ENCODE assay signal across 14 cellular contexts in genomic region chr10:69819713-69820506, GRCh38. TPM values are rescaled to one million over a fixed set of nuclear protein-coding genes. Genes with fewer than 3 reads are reported as not detected.
A peak's percentile ranks its signal among the peaks of the same experiment; 100 is the strongest.
DNase-seq lines count a peak whose midpoint lies in the region; ATAC-seq and TF ChIP-seq lines count a peak whose summit lies in the region.
"Had no signal": no experiment of that assay in that cellular context is flagged by ENCODE, and none has a peak within 500 bp of the region (broad histone marks: within the 10 kb centered on the region; RNA-seq: fewer than 3 reads in every experiment).

No MANE protein-coding gene starts in this region.

- H3K9me3 Mint-ChIP-seq in stimulated activated memory B cell treated with anti-CD40 and anti-IgM and Interleukin-4, amounts not matched to agents 10 μg/mL and 1 μg/mL and 100 μg/mL, for 72 hours = peaks cover 11% of the 10 kb centered on the region
- peaks cover 0 to 3% (median 2%) of the 10 kb centered on the region in 8 donors for H3K9me3 Mint-ChIP-seq in CD4-positive, alpha-beta memory T cell
- H3K9me3 Mint-ChIP-seq in glutamatergic neuron (ENCODE audit: unreplicated experiment) = peaks cover 10% of the 10 kb centered on the region
- H3K9me3 Mint-ChIP-seq: CD8-positive, alpha-beta memory T cell had no signal

- no peak overlapping the region for H3K4me3 Mint-ChIP-seq in stimulated activated memory B cell treated with anti-CD40 and anti-IgM and Interleukin-4, amounts not matched to agents 10 μg/mL and 1 μg/mL and 100 μg/mL, for 72 hours
- no peak overlapping the region for H3K4me3 Mint-ChIP-seq in CD4-positive, alpha-beta memory T cell
- no peak overlapping the region for H3K4me3 Mint-ChIP-seq in glutamatergic neuron (ENCODE audit: unreplicated experiment)
- H3K4me3 Mint-ChIP-seq: CD8-positive, alpha-beta memory T cell had no signal

- H3K27ac ChIP-seq in CD4-positive, alpha-beta memory T cell (ENCODE audit: low read depth, low read length) = no peak overlapping the region
- H3K27ac ChIP-seq: adrenal gland, heart left ventricle, RWPE1, VCaP had no signal

- POLR2A ChIA-PET in CD4-positive, alpha-beta memory T cell (lab: Charles Lee; ENCODE audit: partially characterized antibody) = no interaction called here

- peaks cover 53% of the 10 kb centered on the region for H3K27me3 Mint-ChIP-seq in stimulated activated memory B cell treated with anti-CD40 and anti-IgM and Interleukin-4, amounts not matched to agents 10 μg/mL and 1 μg/mL and 100 μg/mL, for 72 hours
- H3K27me3 Mint-ChIP-seq in CD4-positive, alpha-beta memory T cell = peaks cover 5% of the 10 kb centered on the region in 2 donors
- H3K27me3 Mint-ChIP-seq in glutamatergic neuron (ENCODE audit: unreplicated experiment) = peaks cover 14% of the 10 kb centered on the region

- peak; percentile 48 for DNase-seq in HFF-Myc (ENCODE audit: extremely low read depth, low read depth)
- peak; percentile 23 for DNase-seq in RKO (ENCODE audit: low spot score)
- peak; percentile 29 for DNase-seq in fibroblast of mammary gland (ENCODE audit: low read depth)
- no peak for DNase-seq in CD4-positive, alpha-beta memory T cell
- no peak for DNase-seq in glutamatergic neuron
- DNase-seq in effector CD4-positive, alpha-beta T cell = no peak
- DNase-seq in cerebellar cortex (ENCODE audit: low spot score) = no peak
- DNase-seq: adrenal gland; CD8-positive, alpha-beta memory T cell; heart left ventricle; NCI-H2029 had no signal

- H3K4me1 ChIP-seq in CD4-positive, alpha-beta memory T cell (ENCODE audit: insufficient read depth, low read length) = no peaks in the 10 kb centered on the region
- H3K4me1 ChIP-seq: adrenal gland had no signal

- intact Hi-C loops in CD4-positive, alpha-beta memory T cell (cut with micrococcal nuclease) = no loop called here

- H3K27me3 ChIP-seq in CD4-positive, alpha-beta memory T cell (ENCODE audit: insufficient read depth, low read length) = no peaks in the 10 kb centered on the region
- H3K27me3 ChIP-seq: adrenal gland, heart left ventricle had no signal

- no peaks in the 10 kb centered on the region for H3K36me3 Mint-ChIP-seq in stimulated activated memory B cell treated with anti-CD40 and anti-IgM and Interleukin-4, amounts not matched to agents 10 μg/mL and 1 μg/mL and 100 μg/mL, for 72 hours
- peaks cover 0 to 4% of the 10 kb centered on the region in 2 donors for H3K36me3 Mint-ChIP-seq in CD4-positive, alpha-beta memory T cell
- peaks cover 5% of the 10 kb centered on the region for H3K36me3 Mint-ChIP-seq in glutamatergic neuron (ENCODE audit: unreplicated experiment)
- H3K36me3 Mint-ChIP-seq: CD8-positive, alpha-beta memory T cell had no signal

- H3K4me3 ChIP-seq in HFF-Myc (replicated peaks; ENCODE audit: low read depth, low read length) = no peak overlapping the region
- no peak overlapping the region for H3K4me3 ChIP-seq in fibroblast of mammary gland (ENCODE audit: control insufficient read depth, low read depth, low read length)
- H3K4me3 ChIP-seq in CD4-positive, alpha-beta memory T cell (ENCODE audit: low read length in 2 of 2) = no peak overlapping the region
- H3K4me3 ChIP-seq: adrenal gland, heart left ventricle had no signal

- no peaks in the 10 kb centered on the region for H3K36me3 ChIP-seq in CD4-positive, alpha-beta memory T cell (ENCODE audit: insufficient read depth, low read length)
- H3K36me3 ChIP-seq: adrenal gland, heart left ventricle had no signal

- peak; percentile 26 for ATAC-seq in stimulated activated memory B cell treated with anti-CD40 and anti-IgM and Interleukin-4, amounts not matched to agents 10 μg/mL and 1 μg/mL and 100 μg/mL, for 72 hours
- ATAC-seq: heart left ventricle had no signal

- H3K4me1 Mint-ChIP-seq in stimulated activated memory B cell treated with anti-CD40 and anti-IgM and Interleukin-4, amounts not matched to agents 10 μg/mL and 1 μg/mL and 100 μg/mL, for 72 hours = peaks cover 18% of the 10 kb centered on the region
- H3K4me1 Mint-ChIP-seq in CD4-positive, alpha-beta memory T cell = peaks cover 8 to 13% (median 9%) of the 10 kb centered on the region in 4 donors
- peaks cover 24% of the 10 kb centered on the region for H3K4me1 Mint-ChIP-seq in glutamatergic neuron (ENCODE audit: low read depth, unreplicated experiment)

- CTCF ChIA-PET in CD4-positive, alpha-beta memory T cell (lab: Charles Lee; ENCODE audit: partially characterized antibody) = no interaction called here

- H3K9me3 ChIP-seq in CD4-positive, alpha-beta memory T cell (ENCODE audit: control insufficient read depth in 1 of 2, low read length in 2 of 2) = no peaks in the 10 kb centered on the region
- H3K9me3 ChIP-seq: adrenal gland, heart left ventricle had no signal

- TF ChIP-seq CTCF in HFF-Myc (IDR thresholded peaks at IDR 0.05; ENCODE audit: low read depth, low read length, missing control alignments) (no peak), fibroblast of mammary gland (conservative IDR thresholded peaks at IDR 0.05; ENCODE audit: control insufficient read depth, insufficient read depth, low read depth, low read length) (no peak), glutamatergic neuron (IDR thresholded peaks at IDR 0.05; ENCODE audit: partially characterized antibody, unreplicated experiment) (no peak)

- no peak overlapping the region for H3K27ac Mint-ChIP-seq in stimulated activated memory B cell treated with anti-CD40 and anti-IgM and Interleukin-4, amounts not matched to agents 10 μg/mL and 1 μg/mL and 100 μg/mL, for 72 hours
- H3K27ac Mint-ChIP-seq in CD4-positive, alpha-beta memory T cell = no peak overlapping the region
- H3K27ac Mint-ChIP-seq in glutamatergic neuron (ENCODE audit: unreplicated experiment) = no peak overlapping the region

RNA-seq across cellular contexts. Expression of gene COL13A1, which starts 18.2 kb away (rescaled TPM):
- not detected for total RNA-seq in CD4-positive, alpha-beta memory T cell
- not detected for polyA plus RNA-seq in CD4-positive, alpha-beta memory T cell
- total RNA-seq in glutamatergic neuron (ENCODE audit: unreplicated experiment) = 8.5 TPM
- total RNA-seq: CD8-positive, alpha-beta memory T cell had no signal
- polyA plus RNA-seq: CD8-positive, alpha-beta memory T cell had no signal

Comparison
In these comparisons a context has a peak if more than half of its experiments do, and no peak if none do; other contexts are left out.
1. DNase-seq: peak in HFF-Myc (single experiment), RKO (single experiment) and fibroblast of mammary gland (single experiment); none in CD4-positive, alpha-beta memory T cell (0 of 5), glutamatergic neuron (single experiment), effector CD4-positive, alpha-beta T cell (single experiment) and cerebellar cortex (single experiment).